In genomic region chr1:201113451-201114244, GRCh38 we compare ENCODE assay signal across 10 cellular contexts. TPM values are rescaled to one million over a fixed set of nuclear protein-coding genes. Genes with fewer than 3 reads are reported as not detected.
DNase-seq lines count a peak whose midpoint lies in the region; ATAC-seq and TF ChIP-seq lines count a peak whose summit lies in the region.
"Had no signal": no experiment of that assay in that cellular context is flagged by ENCODE, and none has a peak within 500 bp of the region (broad histone marks: within the 10 kb centered on the region; RNA-seq: fewer than 3 reads in every experiment).

No MANE protein-coding gene starts in this region.

- no peaks in the 10 kb centered on the region for H3K36me3 Mint-ChIP-seq in T-helper 2 cell treated with Interferon-gamma antibody and Interleukin-4, amounts not matched to agents 5 μg/mL and 100 μg/mL, for 36 hours (ENCODE audit: low read depth)
- H3K36me3 Mint-ChIP-seq in WTC11, result no peaks in the 10 kb centered on the region

- no peaks in the 10 kb centered on the region for H3K9me3 ChIP-seq in iPS-18c (ENCODE audit: control insufficient read depth, insufficient read depth, low read length)

- no peak overlapping the region for H3K27ac Mint-ChIP-seq in T-helper 2 cell treated with Interferon-gamma antibody and Interleukin-4, amounts not matched to agents 5 μg/mL and 100 μg/mL, for 36 hours
- no peak overlapping the region for H3K27ac Mint-ChIP-seq in WTC11
- H3K27ac Mint-ChIP-seq in stimulated activated naive CD8-positive, alpha-beta T cell treated with anti-CD3 and anti-CD28 coated beads, Interleukin-15, amount 100 ng/mL, for 72 hours, result peak overlapping the region; percentile 88 to 92

- no peaks in the 10 kb centered on the region for H3K9me3 Mint-ChIP-seq in T-helper 2 cell treated with Interferon-gamma antibody and Interleukin-4, amounts not matched to agents 5 μg/mL and 100 μg/mL, for 36 hours
- H3K9me3 Mint-ChIP-seq in WTC11, result no peaks in the 10 kb centered on the region
- H3K9me3 Mint-ChIP-seq in stimulated activated naive CD8-positive, alpha-beta T cell treated with anti-CD3 and anti-CD28 coated beads, Interleukin-15, amount 100 ng/mL, for 72 hours, result no peaks in the 10 kb centered on the region

- POLR2A ChIA-PET in WTC11 (lab: Charles Lee), result interaction anchor here (0.6 to 1.6 kb wide), 4 partner anchors 27 to 226 kb away, joined by 3 to 9 read pairs (median 4); no protein-coding TSS in a partner anchor

- CTCF ChIA-PET in WTC11 (lab: Charles Lee), result interaction anchor here (0.7 to 8.2 kb wide), 36 partner anchors 9 to 479 kb away, joined by 3 to 124 read pairs (median 5); partner anchors contain the start of genes ASCL5, KIF21B and TMEM9

- peaks cover 39% of the 10 kb centered on the region for H3K27me3 Mint-ChIP-seq in T-helper 2 cell treated with Interferon-gamma antibody and Interleukin-4, amounts not matched to agents 5 μg/mL and 100 μg/mL, for 36 hours (ENCODE audit: low read depth)
- peaks cover 57% of the 10 kb centered on the region for H3K27me3 Mint-ChIP-seq in WTC11 (ENCODE audit: low read depth)
- H3K27me3 Mint-ChIP-seq in stimulated activated naive CD8-positive, alpha-beta T cell treated with anti-CD3 and anti-CD28 coated beads, Interleukin-15, amount 100 ng/mL, for 72 hours, result peaks cover 7% of the 10 kb centered on the region

- TF ChIP-seq CTCF in WTC11 (IDR thresholded peaks at IDR 0.05), result no peak

- DNase-seq in T-helper 2 cell treated with Interferon-gamma antibody and Interleukin-4, amounts not matched to agents 5 μg/mL and 100 μg/mL, for 36 hours (ENCODE audit: low spot score), result no peak
- DNase-seq in T-helper 2 cell (no peak), WTC11 (ENCODE audit: low spot score) (no peak), D341Med (ENCODE audit: low spot score) (no peak)
- no peak for DNase-seq in stimulated activated naive CD8-positive, alpha-beta T cell treated with anti-CD3 and anti-CD28 coated beads, Interleukin-15, amount 100 ng/mL, for 72 hours

- H3K4me3 Mint-ChIP-seq in T-helper 2 cell treated with Interferon-gamma antibody and Interleukin-4, amounts not matched to agents 5 μg/mL and 100 μg/mL, for 36 hours, result peak overlapping the region; percentile 82
- peak overlapping the region; percentile 73 for H3K4me3 Mint-ChIP-seq in WTC11
- peak overlapping the region; percentile 98 to 99 for H3K4me3 Mint-ChIP-seq in stimulated activated naive CD8-positive, alpha-beta T cell treated with anti-CD3 and anti-CD28 coated beads, Interleukin-15, amount 100 ng/mL, for 72 hours

- peaks cover 2% of the 10 kb centered on the region for H3K4me1 Mint-ChIP-seq in T-helper 2 cell treated with Interferon-gamma antibody and Interleukin-4, amounts not matched to agents 5 μg/mL and 100 μg/mL, for 36 hours (ENCODE audit: low read depth)
- H3K4me1 Mint-ChIP-seq in WTC11, result peaks cover 3% of the 10 kb centered on the region
- H3K4me1 Mint-ChIP-seq in stimulated activated naive CD8-positive, alpha-beta T cell treated with anti-CD3 and anti-CD28 coated beads, Interleukin-15, amount 100 ng/mL, for 72 hours, result peaks cover 9% of the 10 kb centered on the region

- ATAC-seq in WTC11 (peak; percentile 6), GM18870 (IDR thresholded peaks at IDR 0.05; ENCODE audit: unreplicated experiment) (no peak), HG03571 (IDR thresholded peaks at IDR 0.05; ENCODE audit: unreplicated experiment) (no peak)
- ATAC-seq in stimulated activated naive CD8-positive, alpha-beta T cell treated with anti-CD3 and anti-CD28 coated beads, Interleukin-15, amount 100 ng/mL, for 72 hours, result no peak

- 0 out of 2 replicates have a peak overlapping the region, but pooled peaks have one; percentile 78 for H3K4me3 ChIP-seq in iPS-18c (ENCODE audit: insufficient read depth, low read depth, low read length)

TF ChIP-seq in WTC11, 78 proteins besides CTCF, POLR2A, EP300 and RAD21 (continues in another document):
- TF ChIP-seq MXD4 (CRISPR knock-in tag; IDR thresholded peaks at IDR 0.05; ENCODE audit: borderline replicate concordance), result no peak
- TF ChIP-seq SP1 (CRISPR knock-in tag; conservative IDR thresholded peaks at IDR 0.05), result no peak
- no peak for TF ChIP-seq SMAD4 (CRISPR knock-in tag; IDR thresholded peaks at IDR 0.05)
- no peak for TF ChIP-seq NR1H2 (CRISPR knock-in tag; IDR thresholded peaks at IDR 0.05)
- TF ChIP-seq ATF6 (CRISPR knock-in tag; IDR thresholded peaks at IDR 0.05), result no peak
- no peak for TF ChIP-seq ZNF219 (CRISPR knock-in tag; IDR thresholded peaks at IDR 0.05; ENCODE audit: borderline replicate concordance)
- TF ChIP-seq IRF1 (CRISPR knock-in tag; IDR thresholded peaks at IDR 0.05), result no peak
- TF ChIP-seq HMGXB4 (CRISPR knock-in tag; IDR thresholded peaks at IDR 0.05), result no peak
- no peak for TF ChIP-seq FOXJ3 (CRISPR knock-in tag; IDR thresholded peaks at IDR 0.05; ENCODE audit: borderline replicate concordance)
- no peak for TF ChIP-seq PRDM15 (CRISPR knock-in tag; IDR thresholded peaks at IDR 0.05)
- no peak for TF ChIP-seq ZNF512 (CRISPR knock-in tag; IDR thresholded peaks at IDR 0.05; ENCODE audit: borderline replicate concordance)
- no peak for TF ChIP-seq ZNF396 (CRISPR knock-in tag; IDR thresholded peaks at IDR 0.05; ENCODE audit: borderline replicate concordance)

RNA-seq across cellular contexts. Expression of gene CACNA1S, which starts 1.4 kb away (rescaled TPM):
- 0.02 to 0.09 TPM (median 0.07 TPM) in 3 replicates for total RNA-seq in WTC11 (2021)
- total RNA-seq: activated CD8-positive, alpha-beta memory T cell treated with anti-CD3 and anti-CD28 coated beads for 36 hours had no signal

RNA-seq across cellular contexts. Expression of gene ASCL5, which starts 13.3 kb away (rescaled TPM):
- total RNA-seq in WTC11 (2021), result 0.18 to 0.53 TPM (median 0.31 TPM) in 3 replicates
- total RNA-seq: activated CD8-positive, alpha-beta memory T cell treated with anti-CD3 and anti-CD28 coated beads for 36 hours; frontal cortex had no signal

RNA-seq across cellular contexts. Expression of gene TMEM9, which starts 40.6 kb away (rescaled TPM):
- total RNA-seq in WTC11 (2021), result 97.5 to 109 TPM (median 102 TPM) in 3 replicates

Comparison
In these comparisons a context has a peak if more than half of its experiments do, and no peak if none do; other contexts are left out.
1. H3K27ac Mint-ChIP-seq: peak in stimulated activated naive CD8-positive, alpha-beta T cell treated with anti-CD3 and anti-CD28 coated beads, Interleukin-15, amount 100 ng/mL, for 72 hours (2 of 2); none in T-helper 2 cell treated with Interferon-gamma antibody and Interleukin-4, amounts not matched to agents 5 μg/mL and 100 μg/mL, for 36 hours (single experiment) and WTC11 (single experiment).
2. Peak in every context shown above with its lines, with median percentiles within 50 percentile points of each other: H3K4me3 Mint-ChIP-seq.